1 cellular context compared by ENCODE assay signal in genomic region chrY:7272556-7273195, GRCh38.
TF ChIP-seq lines count a peak whose summit lies in the region.

No MANE protein-coding gene starts in this region.

TF ChIP-seq in GM23338, 12 proteins besides CTCF, POLR2A, EP300 and RAD21 (continued from another document):
- TF ChIP-seq ZNF462 (CRISPR knock-in tag; IDR thresholded peaks at IDR 0.05), result no peak
